Comparison of ENCODE assay signal across 11 cellular contexts in the genomic region with DNA sequence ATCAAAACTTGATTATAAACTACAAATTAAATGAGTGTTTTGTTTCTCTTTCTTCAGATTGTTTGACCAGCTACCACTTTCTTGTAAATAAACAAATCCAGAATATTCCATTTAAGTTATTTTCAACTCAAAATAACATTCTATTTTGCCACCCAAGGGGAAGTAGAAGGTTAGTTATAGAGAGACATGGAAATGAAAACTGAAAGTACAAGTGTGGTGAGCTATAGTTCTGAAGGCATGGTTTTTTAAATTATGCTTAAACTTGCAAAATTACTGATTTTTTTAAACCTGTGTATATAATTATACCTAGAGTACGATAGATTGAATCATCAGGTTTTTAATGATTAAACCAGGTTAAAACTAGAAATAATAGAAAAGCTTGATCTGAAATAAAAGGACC.
A peak's percentile ranks its signal among the peaks of the same experiment; 100 is the strongest.
DNase-seq lines count a peak whose midpoint lies in the region; ATAC-seq, FAIRE-seq and TF ChIP-seq lines count a peak whose summit lies in the region.
"Had no signal": no experiment of that assay in that cellular context is flagged by ENCODE, and none has a peak within 500 bp of the region (broad histone marks: within the 10 kb centered on the region; RNA-seq: fewer than 3 reads in every experiment).

No MANE protein-coding gene starts in this region.

- peak; percentile 75 for FAIRE-seq in RCC 7860 (lab: Jason Lieb, UNC)

- H3K36me3 ChIP-seq in uterus = no peaks in the 10 kb centered on the region

- intact Hi-C loops in right cardiac atrium (cut with DNase I) (no loop called here), Right ventricle myocardium inferior (cut with DNase I) (no loop called here), uterus (cut with DNase I; ENCODE audit: low total_unique reads) (no loop called here)

- H3K27ac ChIP-seq in right cardiac atrium (ENCODE audit: low read length) = no peak overlapping the region
- H3K27ac ChIP-seq in uterus = peak overlapping the region; percentile 60 to 71

- no peak for TF ChIP-seq CTCF in uterus (IDR thresholded peaks at IDR 0.05)

- no peaks in the 10 kb centered on the region for H3K27me3 ChIP-seq in right cardiac atrium (ENCODE audit: control insufficient read depth, insufficient read depth)
- H3K27me3 ChIP-seq in uterus = no peaks in the 10 kb centered on the region

- no peaks in the 10 kb centered on the region for H3K4me1 ChIP-seq in right cardiac atrium (ENCODE audit: control insufficient read depth, insufficient read depth, low read length)
- no peaks in the 10 kb centered on the region for H3K4me1 ChIP-seq in uterus

- TF ChIP-seq POLR2A in uterus (IDR thresholded peaks at IDR 0.05) = no peak

- peak overlapping the region; percentile 26 for H3K4me3 ChIP-seq in right cardiac atrium (ENCODE audit: low read length)
- peak overlapping the region in 1 of 2 donors; percentile 25 for H3K4me3 ChIP-seq in uterus

- ATAC-seq in right cardiac atrium (no peak), Right ventricle myocardium inferior (no peak), HG02943 (IDR thresholded peaks at IDR 0.05; ENCODE audit: low read depth, unreplicated experiment) (peak; percentile 63)
- ATAC-seq: CD8-positive, alpha-beta T cell; left colon had no signal

- DNase-seq in right cardiac atrium = no peak
- DNase-seq in Right ventricle myocardium inferior (ENCODE audit: missing footprints) = no peak
- DNase-seq in RCC 7860 (ENCODE audit: low spot score) = no peak
- DNase-seq in uterus = no peak
- DNase-seq in NCI-H510A treated with DMSO at 0.1 percent for 48 hours (lab: John Stamatoyannopoulos, UW) = no peak
- no peak for DNase-seq in germinal center (ENCODE audit: low spot score)
- DNase-seq in NCI-H1694 treated with DMSO at 0.1 percent for 48 hours (lab: John Stamatoyannopoulos, UW) = no peak
- DNase-seq: CD8-positive, alpha-beta T cell; left colon; NCI-H526 treated with DMSO at 0.1 percent for 48 hours had no signal

- H3K9me3 ChIP-seq in right cardiac atrium (ENCODE audit: control insufficient read depth, low read length) (no peaks in the 10 kb centered on the region), uterus (no peaks in the 10 kb centered on the region)

- 42% methylated on average over 1 of the region's 1 CpG for WGBS in right cardiac atrium
